9 cellular contexts compared by ENCODE assay signal in the genomic region with DNA sequence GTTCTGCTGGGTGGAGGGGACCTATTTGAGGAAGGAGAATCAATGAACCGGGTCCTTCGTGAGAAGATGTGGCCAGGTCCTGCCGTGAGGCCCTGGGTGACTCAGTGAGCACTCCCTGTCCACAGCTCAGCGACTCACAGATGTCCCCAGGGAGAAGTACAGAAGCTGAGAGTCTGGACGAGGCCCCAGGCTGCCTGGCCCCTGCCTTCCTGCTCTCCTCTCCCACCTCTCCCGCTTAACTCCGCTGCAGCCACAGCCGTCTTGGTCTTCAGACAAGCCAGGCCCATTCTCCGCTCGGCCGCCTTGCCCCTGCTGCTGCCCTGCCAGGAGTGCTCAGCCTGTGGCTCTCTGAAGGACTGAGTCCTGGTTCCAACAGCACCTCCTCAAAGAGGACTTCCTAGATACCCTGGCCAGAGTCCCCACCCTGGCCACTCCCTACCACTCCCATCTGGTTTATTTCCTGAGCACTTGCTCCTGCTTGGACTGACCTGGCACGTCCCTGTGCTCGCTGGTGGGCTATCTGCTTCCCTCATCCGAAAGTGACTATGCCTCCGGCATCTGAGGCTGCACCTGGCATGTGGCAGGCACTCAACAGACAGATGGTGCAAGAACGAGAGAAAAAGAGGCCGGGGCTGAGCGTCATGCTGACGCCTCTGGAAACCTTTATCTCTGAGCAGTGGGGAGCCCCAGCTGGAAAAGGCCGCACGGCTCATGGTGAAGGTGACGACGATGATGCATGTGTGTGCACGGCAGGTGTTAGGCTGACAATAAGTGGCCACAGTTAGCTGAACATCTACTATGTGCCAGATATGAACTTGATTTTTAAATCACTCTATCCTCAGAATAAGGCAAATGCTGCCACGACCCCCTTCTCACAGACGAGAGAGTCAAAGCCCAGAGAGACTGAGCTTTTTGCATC. TPM values are rescaled to one million over a fixed set of nuclear protein-coding genes. Genes with fewer than 3 reads are reported as not detected.
DNase-seq lines count a peak whose midpoint lies in the region; ATAC-seq and TF ChIP-seq lines count a peak whose summit lies in the region.
"Had no signal": no experiment of that assay in that cellular context is flagged by ENCODE, and none has a peak within 500 bp of the region (broad histone marks: within the 10 kb centered on the region; RNA-seq: fewer than 3 reads in every experiment).

No MANE protein-coding gene starts in this region.

- H3K9me3 Mint-ChIP-seq in nephron progenitor cell, result no peaks in the 10 kb centered on the region

- no peak overlapping the region for H3K4me3 Mint-ChIP-seq in nephron progenitor cell

- peak; percentile 39 for ATAC-seq in GM19467 (IDR thresholded peaks at IDR 0.05; ENCODE audit: unreplicated experiment)

- peaks cover 12% of the 10 kb centered on the region for H3K27me3 Mint-ChIP-seq in nephron progenitor cell (ENCODE audit: low read depth, poor library complexity)

- no peak overlapping the region for H3K27ac ChIP-seq in substantia nigra (ENCODE audit: low read depth, low read length, poor library complexity, severe bottlenecking)

- no peaks in the 10 kb centered on the region for H3K36me3 Mint-ChIP-seq in nephron progenitor cell (ENCODE audit: low read depth)

- no peak for TF ChIP-seq CTCF in nephron progenitor cell (IDR thresholded peaks at IDR 0.05)

- no peak overlapping the region for H3K27ac Mint-ChIP-seq in nephron progenitor cell

- DNase-seq in EL (peak; percentile 47), LHCN-M2 (ENCODE audit: low read depth) (peak; percentile 16), fibroblast of peridontal ligament (ENCODE audit: extremely low read depth) (peak; percentile 8), NCI-H510A treated with DMSO at 0.1 percent for 48 hours (lab: John Stamatoyannopoulos, UW) (no peak), nephron progenitor cell (no peak), substantia nigra (lab: John Stamatoyannopoulos, UW) (no peak), COLO829 (ENCODE audit: low spot score) (no peak)

- peaks cover 8% of the 10 kb centered on the region for H3K4me1 Mint-ChIP-seq in nephron progenitor cell

RNA-seq across cellular contexts. Expression of a gene that starts 9.2 kb away (rescaled TPM):
- total RNA-seq in LHCN-M2 (2014; rRNA removed), result not detected in 2 replicates
- not detected for polyA plus RNA-seq in LHCN-M2 (2012)
- total RNA-seq: pulmonary artery endothelial cell had no signal

Comparison
In these comparisons a context has a peak if more than half of its experiments do, and no peak if none do; other contexts are left out.
1. DNase-seq: peak in EL (single experiment), LHCN-M2 (single experiment) and fibroblast of peridontal ligament (single experiment); none in NCI-H510A treated with DMSO at 0.1 percent for 48 hours (single experiment), nephron progenitor cell (single experiment), substantia nigra (0 of 49) and COLO829 (single experiment).